22 cellular contexts compared by ENCODE assay signal in the genomic region with DNA sequence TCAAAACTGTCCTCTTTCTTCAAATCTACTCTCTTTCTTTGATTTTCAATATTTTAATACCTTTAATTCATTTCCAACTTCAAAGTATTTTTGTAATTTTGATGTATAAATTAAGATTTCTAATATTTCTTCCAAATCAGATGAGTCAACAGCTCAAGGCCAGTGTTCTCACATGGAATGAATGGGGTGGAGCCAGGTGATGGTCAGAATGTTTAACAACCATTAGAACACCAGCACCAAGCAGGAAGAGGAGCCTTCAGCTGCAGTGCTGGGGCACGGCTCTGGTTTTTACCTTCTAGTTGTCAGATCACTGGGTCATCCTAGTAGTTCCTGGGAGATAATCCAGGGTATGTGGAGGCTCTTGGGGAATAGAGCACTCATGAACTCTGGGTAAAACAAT.
A peak's percentile ranks its signal among the peaks of the same experiment; 100 is the strongest.
DNase-seq lines count a peak whose midpoint lies in the region; TF ChIP-seq lines count a peak whose summit lies in the region.
"Had no signal": no experiment of that assay in that cellular context is flagged by ENCODE, and none has a peak within 500 bp of the region (broad histone marks: within the 10 kb centered on the region; RNA-seq: fewer than 3 reads in every experiment).

No MANE protein-coding gene starts in this region.

- H3K9me3 ChIP-seq in spleen: peaks cover 0 to 29% (median 9%) of the 10 kb centered on the region in 8 donors
- H3K9me3 ChIP-seq in tibial artery: no peaks in the 10 kb centered on the region
- H3K9me3 ChIP-seq: SK-N-SH had no signal

- no peaks in the 10 kb centered on the region for H3K27me3 ChIP-seq in spleen (replicated peaks in 1 of 7)
- H3K27me3 ChIP-seq in tibial artery: no peaks in the 10 kb centered on the region
- H3K27me3 ChIP-seq: BLaER1 treated with 17β-estradiol and CSF1 and Interleukin-3, amounts not matched to agents 10 nM and 100 nM had no signal

- 55 to 87% (median 79%) methylated on average over 1 of the region's 1 CpG for WGBS in spleen, 5 donors

- H3K4me1 ChIP-seq in spleen (no peaks in the 10 kb centered on the region), tibial artery (no peaks in the 10 kb centered on the region)
- H3K4me1 ChIP-seq: BLaER1 treated with 17β-estradiol and CSF1 and Interleukin-3, amounts not matched to agents 10 nM and 100 nM had no signal

- peak; percentile 32 for DNase-seq in DMS53 (lab: John Stamatoyannopoulos, UW)
- no peak for DNase-seq in DMS53 treated with DMSO at 0.1 percent for 48 hours (lab: John Stamatoyannopoulos, UW; ENCODE audit: unreplicated experiment)
- peak; percentile 7 for DNase-seq in COLO668 (lab: John Stamatoyannopoulos, UW; ENCODE audit: unreplicated experiment)
- peak; percentile 1 for DNase-seq in NCI-H774 (lab: John Stamatoyannopoulos, UW)
- DNase-seq in iris pigment epithelial cell (ENCODE audit: low read depth): peak; percentile 73
- DNase-seq in spleen: no peak
- DNase-seq in tibial artery: no peak
- DNase-seq in H4 (ENCODE audit: low spot score): no peak
- DNase-seq: 8988T; CD4-positive, alpha-beta memory T cell; EL; GF-D8; KG1; NCI-H1105; NCI-H187; NCI-H2107; NCI-H524; PC-9; RPMI8226; SHP77; SK-N-SH had no signal

- intact Hi-C loops in spleen (cut with DNase I; ENCODE audit: low total_unique reads): no loop called here
- intact Hi-C loops in tibial artery (cut with DNase I; ENCODE audit: low total_unique reads): no loop called here

- H3K4me3 ChIP-seq in spleen (no peak overlapping the region), tibial artery (no peak overlapping the region)
- H3K4me3 ChIP-seq: BLaER1 treated with 17β-estradiol and CSF1 and Interleukin-3, amounts not matched to agents 10 nM and 100 nM; PC-9 had no signal

- no peak for TF ChIP-seq POLR2A in spleen (IDR thresholded peaks at IDR 0.05)

- H3K27ac ChIP-seq in spleen (no peak overlapping the region), tibial artery (no peak overlapping the region)
- H3K27ac ChIP-seq: BLaER1 treated with 17β-estradiol and CSF1 and Interleukin-3, amounts not matched to agents 10 nM and 100 nM; PC-9 had no signal

- H3K36me3 ChIP-seq in spleen (no peaks in the 10 kb centered on the region), tibial artery (no peaks in the 10 kb centered on the region)
- H3K36me3 ChIP-seq: BLaER1 treated with 17β-estradiol and CSF1 and Interleukin-3, amounts not matched to agents 10 nM and 100 nM had no signal

- TF ChIP-seq CTCF in spleen (IDR thresholded peaks at IDR 0.05 in 8 of 11, conservative IDR thresholded peaks at IDR 0.05 in 3 of 11) (no peak), tibial artery (IDR thresholded peaks at IDR 0.05) (no peak)

Comparison
In these comparisons a context has a peak if more than half of its experiments do, and no peak if none do; other contexts are left out.
1. DNase-seq: peak in DMS53 (single experiment), COLO668 (single experiment), NCI-H774 (single experiment) and iris pigment epithelial cell (single experiment); none in DMS53 treated with DMSO at 0.1 percent for 48 hours (single experiment), spleen (single experiment), tibial artery (0 of 2) and H4 (single experiment).